ENCODE assay signal across 23 cellular contexts in genomic region chr5:84273517-84273883, GRCh38.
DNase-seq lines count a peak whose midpoint lies in the region; ATAC-seq lines count a peak whose summit lies in the region.
"Had no signal": no experiment of that assay in that cellular context is flagged by ENCODE, and none has a peak within 500 bp of the region (broad histone marks: within the 10 kb centered on the region; RNA-seq: fewer than 3 reads in every experiment).

No MANE protein-coding gene starts in this region.

- peak overlapping the region; percentile 23 for H3K27ac ChIP-seq in substantia nigra (ENCODE audit: low read depth, low read length, poor library complexity, severe bottlenecking)
- H3K27ac ChIP-seq in caudate nucleus (ENCODE audit: low read depth, low read length) = no peak overlapping the region
- H3K27ac ChIP-seq: body of pancreas, testis, vagina had no signal

- ATAC-seq in GM19023 (IDR thresholded peaks at IDR 0.05; ENCODE audit: unreplicated experiment) (peak; percentile 72), GM21723 (IDR thresholded peaks at IDR 0.05; ENCODE audit: unreplicated experiment) (peak; percentile 60), HG03432 (IDR thresholded peaks at IDR 0.05; ENCODE audit: unreplicated experiment) (peak; percentile 76), GM21737 (IDR thresholded peaks at IDR 0.05; ENCODE audit: unreplicated experiment) (no peak)
- ATAC-seq: body of pancreas had no signal

- DNase-seq in substantia nigra (lab: John Stamatoyannopoulos, UW) (no peak), NCI-H1417 treated with DMSO at 0.1 percent for 48 hours (lab: John Stamatoyannopoulos, UW) (no peak), epidermal melanocyte (ENCODE audit: insufficient read length, low spot score) (no peak), caudate nucleus (lab: John Stamatoyannopoulos, UW) (no peak)
- DNase-seq: activated CD4-positive, alpha-beta T cell treated with anti-CD3 and anti-CD28 coated beads, Interleukin-2, amount 10 ng/mL, durations not matched to agents 24 days and 14 days; activated gamma-delta T cell treated with Interleukin-2 at 50 U/mL for 16 hours; activated T-cell treated with anti-CD3 and anti-CD28 coated beads, Interleukin-2, amount 50 U/mL, for 1 hour; body of pancreas; Calu3; glutamatergic neuron; IMR-90; naive B cell; NCI-H1694 treated with DMSO at 0.1 percent for 48 hours; NCI-H2171; NCI-H510A treated with DMSO at 0.1 percent for 48 hours; Right ventricle myocardium superior; stimulated activated naive CD4-positive, alpha-beta T cell treated with Interleukin-2 at 50 U/mL for 16 hours; testis had no signal
